In genomic region chr20:35994994-35995453, GRCh38 we compare ENCODE assay signal across 8 cellular contexts. TPM values are rescaled to one million over a fixed set of nuclear protein-coding genes. Genes with fewer than 3 reads are reported as not detected.
DNase-seq lines count a peak whose midpoint lies in the region; ATAC-seq and TF ChIP-seq lines count a peak whose summit lies in the region.

No MANE protein-coding gene starts in this region.

- no peaks in the 10 kb centered on the region for H3K9me2 ChIP-seq in OCI-LY7 (ENCODE audit: insufficient read depth, low read length)

- H2AFZ ChIP-seq in OCI-LY7 (ENCODE audit: low read length) = peak overlapping the region; percentile 18; the same call in 1 of the 2 replicates

- peak; percentile 97 for DNase-seq in Calu3
- DNase-seq in Kasumi-1 (lab: John Stamatoyannopoulos, UW) = peak; percentile 69 to 75
- DNase-seq in OCI-LY7 (ENCODE audit: low spot score) = peak; percentile 89
- peak; percentile 84 for DNase-seq in activated T-cell treated with anti-CD3 and anti-CD28 coated beads for 1 hour (ENCODE audit: low read depth)
- no peak for DNase-seq in epithelial cell of proximal tubule (ENCODE audit: low read depth)
- DNase-seq in mucosa of gallbladder (ENCODE audit: low spot score) = peak; percentile 85
- DNase-seq in stimulated activated CD8-positive, alpha-beta memory T cell treated with anti-CD3 and anti-CD28 coated beads, Interleukin-4, amount 100 ng/mL, for 4 hours (ENCODE audit: low read depth in 2 of 2, low spot score in 1 of 2) = peak; percentile 58 to 73

- CTCF ChIA-PET in Calu3 (lab: Charles Lee) = interaction anchor here (0.6 to 5.5 kb wide), 20 partner anchors 13 to 208 kb away, joined by 3 to 259 read pairs (median 4); partner anchors contain the start of gene SCAND1
- CTCF ChIA-PET in OCI-LY7 (lab: Charles Lee; ENCODE audit: unreplicated experiment) = interaction anchor here (1.0 kb wide), 2 partner anchors 144 to 148 kb away, joined by 5 to 8 read pairs; no protein-coding TSS in a partner anchor

- H3K79me2 ChIP-seq in OCI-LY7 (ENCODE audit: insufficient read depth, low read depth, low read length) = no peaks in the 10 kb centered on the region

- H3K4me1 Mint-ChIP-seq in Calu3 (ENCODE audit: low read depth, unreplicated experiment) = peaks cover 11% of the 10 kb centered on the region

- H3K4me3 ChIP-seq in OCI-LY7 (ENCODE audit: low read depth, low read length, poor library complexity, severe bottlenecking) (no peak overlapping the region), epithelial cell of proximal tubule (ENCODE audit: low read depth, low read length) (no peak overlapping the region)

- H3K4me3 Mint-ChIP-seq in Calu3 (ENCODE audit: low read depth, unreplicated experiment) = no peak overlapping the region

- peak; percentile 97 for TF ChIP-seq CTCF in Calu3 (IDR thresholded peaks at IDR 0.05; ENCODE audit: unreplicated experiment)
- peak; percentile 98 for TF ChIP-seq CTCF in OCI-LY7 (conservative IDR thresholded peaks at IDR 0.05; ENCODE audit: low read length)
- peak; percentile 99 for TF ChIP-seq CTCF in epithelial cell of proximal tubule (conservative IDR thresholded peaks at IDR 0.05; ENCODE audit: low read depth, low read length)

- no peaks in the 10 kb centered on the region for H3K9me3 Mint-ChIP-seq in Calu3 (ENCODE audit: low read depth, unreplicated experiment)

- no peaks in the 10 kb centered on the region for H4K20me1 ChIP-seq in OCI-LY7 (ENCODE audit: insufficient read depth, low read length)

- H3K36me3 Mint-ChIP-seq in Calu3 (ENCODE audit: insufficient read depth, unreplicated experiment) = no peaks in the 10 kb centered on the region

- ATAC-seq in HG02840 (IDR thresholded peaks at IDR 0.05; ENCODE audit: low FRiP score, unreplicated experiment) = no peak

- H3K36me3 ChIP-seq in OCI-LY7 (ENCODE audit: insufficient read depth, low read length) = no peaks in the 10 kb centered on the region

- no TSS peak for BruUV-seq in Calu3 (replicated peaks; lab: Mats Ljungman, UMichigan)
- BruUV-seq in OCI-LY7 (replicated peaks; lab: Mats Ljungman, UMichigan) = no TSS peak

- no peak overlapping the region for H3K4me2 ChIP-seq in OCI-LY7 (ENCODE audit: low read length)

- H3K27ac Mint-ChIP-seq in Calu3 (ENCODE audit: unreplicated experiment) = no peak overlapping the region

- intact Hi-C loops in Calu3 (cut with micrococcal nuclease; ENCODE audit: unreplicated experiment) (loop anchor here (1.0 to 10.0 kb wide), 4 partner anchors 42 to 440 kb away; no protein-coding TSS in a partner anchor), OCI-LY7 (cut with micrococcal nuclease; ENCODE audit: unreplicated experiment) (loop anchor here (1.0 to 5.0 kb wide), 2 partner anchors 42 to 143 kb away; no protein-coding TSS in a partner anchor)

- no peak overlapping the region for H3K27ac ChIP-seq in OCI-LY7 (ENCODE audit: low read depth, low read length, poor library complexity, severe bottlenecking)

- POLR2A ChIA-PET in OCI-LY7 (lab: Charles Lee) = interaction anchor here (0.7 kb wide), 2 partner anchors 115 to 143 kb away, joined by 3 to 6 read pairs; no protein-coding TSS in a partner anchor

- peaks cover 2% of the 10 kb centered on the region for H3K27me3 Mint-ChIP-seq in Calu3 (ENCODE audit: unreplicated experiment)

- peaks cover 20% of the 10 kb centered on the region for H3K4me1 ChIP-seq in OCI-LY7 (ENCODE audit: insufficient read depth, low read length, poor library complexity, severe bottlenecking)

- no peaks in the 10 kb centered on the region for H3K9me3 ChIP-seq in OCI-LY7 (ENCODE audit: low read length)

RNA-seq across cellular contexts. Expression of gene CNBD2, which starts 26.6 kb away (rescaled TPM):
- total RNA-seq in Calu3 (2022) = 5.0 and 5.6 TPM in 2 replicates
- total RNA-seq in OCI-LY7 (2014; rRNA removed; shearing (Covaris generic)) = 10.4 and 14.9 TPM in 2 replicates
- 10.2 and 10.5 TPM in 2 replicates for total RNA-seq in OCI-LY7 (2022)
- 2.1 and 5.6 TPM in 2 replicates for total RNA-seq in epithelial cell of proximal tubule
- total RNA-seq in mucosa of gallbladder = 3.3 TPM

RNA-seq across cellular contexts. Expression of gene SCAND1, which starts 40.7 kb away (rescaled TPM):
- 83.5 and 88.6 TPM in 2 replicates for total RNA-seq in Calu3 (2022)
- 62.5 and 97.6 TPM in 2 replicates for total RNA-seq in OCI-LY7 (2014; rRNA removed; shearing (Covaris generic))
- total RNA-seq in OCI-LY7 (2022) = 63.5 and 75.6 TPM in 2 replicates
- 117 and 136 TPM in 2 replicates for total RNA-seq in epithelial cell of proximal tubule
- total RNA-seq in mucosa of gallbladder = 92.7 TPM
